ENCODE assay signal across 1 cellular context in the genomic region with DNA sequence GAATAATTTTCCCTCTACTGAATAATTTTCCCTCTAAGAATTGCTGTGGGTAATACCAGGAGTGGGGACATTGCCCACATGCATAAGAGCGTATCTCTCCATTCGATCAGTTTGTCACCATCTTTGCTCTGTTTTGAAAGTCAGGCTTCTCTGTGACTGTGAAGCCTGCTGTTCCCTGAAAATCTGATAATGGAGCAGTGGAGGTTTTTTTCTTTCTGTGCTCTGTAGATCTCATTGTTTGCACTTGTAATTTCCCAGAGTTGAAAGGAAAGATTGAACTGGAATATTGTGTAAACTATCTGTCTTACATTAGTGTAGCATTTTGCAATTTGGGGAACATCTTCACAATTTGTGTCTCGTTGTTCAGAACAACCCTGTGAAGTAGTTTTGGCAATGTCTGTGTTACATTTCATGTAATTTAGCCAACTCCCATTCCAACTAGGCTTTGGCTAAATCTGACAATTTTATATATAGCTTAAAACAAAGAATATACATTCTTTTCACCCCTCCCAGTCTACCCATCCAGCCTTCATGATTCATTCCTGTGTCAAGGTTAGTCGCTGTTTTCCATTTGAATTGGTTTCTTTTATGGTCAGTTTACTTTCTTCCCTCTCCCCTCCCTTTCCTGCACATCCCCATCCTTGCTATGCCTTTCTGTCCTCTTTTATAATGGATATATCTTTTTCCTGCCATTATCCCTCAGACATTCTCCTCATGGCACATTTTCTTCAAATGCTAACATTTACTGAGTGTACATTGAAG.
TF ChIP-seq lines count a peak whose summit lies in the region.

No MANE protein-coding gene starts in this region.

TF ChIP-seq in HepG2, 621 proteins besides CTCF, POLR2A, EP300 and RAD21 (continued from another document):
- TF ChIP-seq SCMH1 (CRISPR knock-in tag; IDR thresholded peaks at IDR 0.05; ENCODE audit: borderline replicate concordance) (no peak), ZNF138 (CRISPR knock-in tag; IDR thresholded peaks at IDR 0.05; ENCODE audit: low read depth) (no peak), ASH2L (IDR thresholded peaks at IDR 0.05; ENCODE audit: insufficient read length, low read depth, low read length) (peak; percentile 14), ZNF274 (CRISPR knock-in tag; IDR thresholded peaks at IDR 0.05) (no peak), TCF7 (IDR thresholded peaks at IDR 0.05; ENCODE audit: low read depth) (peak; percentile 42), ZNF878 (CRISPR knock-in tag; IDR thresholded peaks at IDR 0.05) (no peak), NR2C2 (CRISPR knock-in tag; IDR thresholded peaks at IDR 0.05; ENCODE audit: borderline replicate concordance) (no peak), NCOA2 (CRISPR knock-in tag; IDR thresholded peaks at IDR 0.05) (peak; percentile 52; the same call in 1 of the 2 replicates), HDAC1 (CRISPR knock-in tag; IDR thresholded peaks at IDR 0.05) (no peak), NFRKB (IDR thresholded peaks at IDR 0.05) (no peak), ZNF335 (CRISPR knock-in tag; IDR thresholded peaks at IDR 0.05) (no peak), TGIF2 (CRISPR knock-in tag; IDR thresholded peaks at IDR 0.05) (no peak), ZBTB38 (CRISPR knock-in tag; IDR thresholded peaks at IDR 0.05) (no peak), POGZ (CRISPR knock-in tag; IDR thresholded peaks at IDR 0.05) (no peak)
- TF ChIP-seq, protein P1, sequence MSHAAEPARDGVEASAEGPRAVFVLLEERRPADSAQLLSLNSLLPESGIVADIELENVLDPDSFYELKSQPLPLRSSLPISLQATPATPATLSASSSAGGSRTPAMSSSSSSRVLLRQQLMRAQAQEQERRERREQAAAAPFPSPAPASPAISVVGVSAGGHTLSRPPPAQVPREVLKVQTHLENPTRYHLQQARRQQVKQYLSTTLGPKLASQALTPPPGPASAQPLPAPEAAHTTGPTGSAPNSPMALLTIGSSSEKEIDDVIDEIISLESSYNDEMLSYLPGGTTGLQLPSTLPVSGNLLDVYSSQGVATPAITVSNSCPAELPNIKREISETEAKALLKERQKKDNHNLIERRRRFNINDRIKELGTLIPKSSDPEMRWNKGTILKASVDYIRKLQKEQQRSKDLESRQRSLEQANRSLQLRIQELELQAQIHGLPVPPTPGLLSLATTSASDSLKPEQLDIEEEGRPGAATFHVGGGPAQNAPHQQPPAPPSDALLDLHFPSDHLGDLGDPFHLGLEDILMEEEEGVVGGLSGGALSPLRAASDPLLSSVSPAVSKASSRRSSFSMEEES (CRISPR knock-in tag; IDR thresholded peaks at IDR 0.05): no peak
